19 cellular contexts compared by ENCODE assay signal in the genomic region with DNA sequence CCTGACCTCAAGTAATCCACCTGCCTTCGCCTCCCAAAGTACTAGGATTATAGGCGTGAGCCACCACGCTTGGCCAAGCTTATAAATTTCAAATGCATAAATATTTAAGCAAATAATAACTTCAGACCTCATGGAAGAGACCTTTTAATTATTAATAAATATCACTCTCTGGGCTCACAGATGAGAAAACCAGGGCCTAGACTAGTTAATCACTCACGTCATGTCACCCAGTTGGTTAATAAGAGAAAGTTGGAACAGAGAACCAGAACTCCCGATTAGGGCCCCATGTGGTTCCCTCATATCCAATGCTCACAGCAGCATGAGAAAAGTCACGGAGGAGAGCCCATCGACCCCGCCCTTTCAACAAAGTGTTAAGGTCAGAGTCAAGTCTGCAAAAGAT.
DNase-seq lines count a peak whose midpoint lies in the region; ATAC-seq and TF ChIP-seq lines count a peak whose summit lies in the region.
"Had no signal": no experiment of that assay in that cellular context is flagged by ENCODE, and none has a peak within 500 bp of the region (broad histone marks: within the 10 kb centered on the region; RNA-seq: fewer than 3 reads in every experiment).

No MANE protein-coding gene starts in this region.

- in situ Hi-C loops in ACHN (cut with HindIII; ENCODE audit: low pct_ligation_motif_present, low pct_unique_long_range_greater_than_20kb, low sequenced_read_pairs): no loop called here

- H3K27ac ChIP-seq in left ventricle myocardium inferior (replicated peaks) (peak overlapping the region; percentile 79), RWPE1 (peak overlapping the region; percentile 73)
- H3K27ac ChIP-seq: GM23248, HL-60 had no signal

- H3K27me3 ChIP-seq in left ventricle myocardium inferior (ENCODE audit: low read depth): no peaks in the 10 kb centered on the region
- H3K27me3 ChIP-seq: BE2C had no signal

- no peaks in the 10 kb centered on the region for H3K36me3 ChIP-seq in left ventricle myocardium inferior
- H3K36me3 ChIP-seq: BE2C had no signal

- CTCF ChIA-PET in RWPE1 (lab: Yijun Ruan, JAX): no interaction called here

- TF ChIP-seq CTCF in left ventricle myocardium inferior (IDR thresholded peaks at IDR 0.05; ENCODE audit: borderline replicate concordance) (no peak), RWPE1 (conservative IDR thresholded peaks at IDR 0.05; ENCODE audit: low read depth) (no peak)

- H3K4me1 ChIP-seq in left ventricle myocardium inferior: peaks cover 87% of the 10 kb centered on the region
- H3K4me1 ChIP-seq: BE2C had no signal

- POLR2A ChIA-PET in RWPE1 (lab: Yijun Ruan, JAX; ENCODE audit: low non-redundant PET): no interaction called here

- DNase-seq in left ventricle myocardium inferior: no peak
- DNase-seq in Right ventricle myocardium inferior (ENCODE audit: missing footprints): no peak
- DNase-seq in ACHN: peak; percentile 28
- DNase-seq in RWPE1 (ENCODE audit: low spot score): no peak
- peak; percentile 17 for DNase-seq in mucosa of gallbladder (ENCODE audit: low spot score)
- DNase-seq in sciatic nerve (ENCODE audit: low spot score): no peak
- DNase-seq in NCI-H146 treated with DMSO at 0.1 percent for 48 hours (lab: John Stamatoyannopoulos, UW; ENCODE audit: unreplicated experiment): no peak
- DNase-seq in NCI-H1436 treated with DMSO at 0.1 percent for 48 hours (lab: John Stamatoyannopoulos, UW): no peak
- DNase-seq: 8988T; BE2C; CD4-positive, CD25-positive, alpha-beta regulatory T cell; CD8-positive, alpha-beta memory T cell; COR-L47; DMS153; DMS79; GDM1; GM23248; HCEC 1CT had no signal

- H3K4me3 ChIP-seq in left ventricle myocardium inferior: no peak overlapping the region
- H3K4me3 ChIP-seq: GM23248 had no signal

- ATAC-seq in Right ventricle myocardium inferior (no peak), sciatic nerve (no peak)

- intact Hi-C loops in left ventricle myocardium inferior (cut with micrococcal nuclease): no loop called here
- intact Hi-C loops in Right ventricle myocardium inferior (cut with DNase I): loop anchor here (5.0 kb wide), 1 partner anchor 112 kb away; no protein-coding TSS in a partner anchor
- intact Hi-C loops in sciatic nerve (cut with DNase I): no loop called here

- no peaks in the 10 kb centered on the region for H3K9me3 ChIP-seq in left ventricle myocardium inferior (replicated peaks)
- H3K9me3 ChIP-seq: BE2C had no signal

Comparison
In these comparisons a context has a peak if more than half of its experiments do, and no peak if none do; other contexts are left out.
1. DNase-seq: peak in ACHN (single experiment) and mucosa of gallbladder (single experiment); none in left ventricle myocardium inferior (single experiment), Right ventricle myocardium inferior (single experiment), RWPE1 (single experiment), sciatic nerve (single experiment), NCI-H146 treated with DMSO at 0.1 percent for 48 hours (single experiment) and NCI-H1436 treated with DMSO at 0.1 percent for 48 hours (single experiment).